Comparison of ENCODE assay signal across 19 cellular contexts in genomic region chr10:86556933-86557649, GRCh38. TPM values are rescaled to one million over a fixed set of nuclear protein-coding genes. Genes with fewer than 3 reads are reported as not detected.
DNase-seq lines count a peak whose midpoint lies in the region; ATAC-seq and TF ChIP-seq lines count a peak whose summit lies in the region.
"Had no signal": no experiment of that assay in that cellular context is flagged by ENCODE, and none has a peak within 500 bp of the region (broad histone marks: within the 10 kb centered on the region; RNA-seq: fewer than 3 reads in every experiment).

No MANE protein-coding gene starts in this region.

- intact Hi-C loops in cardiac septum (cut with DNase I), result no loop called here

- no peak overlapping the region for H3K27ac ChIP-seq in upper lobe of left lung
- H3K27ac ChIP-seq: vagina had no signal

- no peak overlapping the region for H3K4me3 ChIP-seq in upper lobe of left lung
- H3K4me3 ChIP-seq: lung, vagina had no signal

- 87 to 88% methylated on average over 15 of the region's 15 CpGs for WGBS in upper lobe of left lung, 2 donors

- ATAC-seq in GM21717 (IDR thresholded peaks at IDR 0.05; ENCODE audit: unreplicated experiment) (no peak), upper lobe of left lung (ENCODE audit: low FRiP score in 2 of 2) (no peak)
- ATAC-seq: activated CD8-positive, alpha-beta memory T cell treated with anti-CD3 and anti-CD28 coated beads, Interleukin-2, amount 10 ng/mL, durations not matched to agents 7 days and 5 days; activated T-helper 17 cell treated with anti-CD3 and anti-CD28 coated beads, Interleukin-2, amount 50 U/mL, for 72 hours had no signal

- H3K4me1 ChIP-seq in upper lobe of left lung, result no peaks in the 10 kb centered on the region

- peak; percentile 67 for DNase-seq in DMS53 treated with DMSO at 0.1 percent for 48 hours (lab: John Stamatoyannopoulos, UW; ENCODE audit: unreplicated experiment)
- DNase-seq in NCI-H187 (lab: John Stamatoyannopoulos, UW), result peak; percentile 72 to 92
- DNase-seq in NCI-H510A (lab: John Stamatoyannopoulos, UW), result peak; percentile 83
- peak; percentile 11 for DNase-seq in iPS-NIHi11 (ENCODE audit: low spot score)
- DNase-seq in cardiac septum (ENCODE audit: low spot score), result no peak
- DNase-seq in upper lobe of left lung, result no peak
- no peak for DNase-seq in anterior cingulate cortex (lab: John Stamatoyannopoulos, UW)
- DNase-seq: activated CD4-positive, alpha-beta T cell treated with anti-CD3 and anti-CD28 coated beads for 4 hours; activated CD8-positive, alpha-beta memory T cell treated with anti-CD3 and anti-CD28 coated beads, Interleukin-2, amount 10 ng/mL, durations not matched to agents 7 days and 5 days; activated naive CD8-positive, alpha-beta T cell treated with anti-CD3 and anti-CD28 coated beads, Interleukin-2, amount 50 U/mL, for 24 hours; CD4-positive, CD25-positive, alpha-beta regulatory T cell; cortex of kidney; KBM-7; NK-92 treated with Interleukin-12 subunit alpha and Interleukin-12 subunit beta, amount 100 ng/mL, for 24 hours; substantia nigra had no signal

- TF ChIP-seq POLR2A in upper lobe of left lung (IDR thresholded peaks at IDR 0.05), result no peak

- H3K36me3 ChIP-seq in upper lobe of left lung, result no peaks in the 10 kb centered on the region
- H3K36me3 ChIP-seq: vagina had no signal

- TF ChIP-seq CTCF in upper lobe of left lung (IDR thresholded peaks at IDR 0.05), result no peak

- TF ChIP-seq EP300 in upper lobe of left lung (IDR thresholded peaks at IDR 0.05), result no peak

- no peaks in the 10 kb centered on the region for H3K9me3 ChIP-seq in upper lobe of left lung
- H3K9me3 ChIP-seq: vagina had no signal

- no peaks in the 10 kb centered on the region for H3K27me3 ChIP-seq in upper lobe of left lung
- H3K27me3 ChIP-seq: vagina had no signal

RNA-seq across cellular contexts. Expression of gene WAPL, which starts 35.5 kb away (rescaled TPM):
- total RNA-seq in cardiac septum, result 24.0 TPM
- 10 to 100 TPM; 24.5 to 55.2 (median 38.1) TPM for total RNA-seq in upper lobe of left lung

Comparison
In these comparisons a context has a peak if more than half of its experiments do, and no peak if none do; other contexts are left out.
1. DNase-seq: peak in DMS53 treated with DMSO at 0.1 percent for 48 hours (single experiment), NCI-H187 (2 of 2), NCI-H510A (single experiment) and iPS-NIHi11 (single experiment); none in cardiac septum (single experiment), upper lobe of left lung (0 of 2) and anterior cingulate cortex (0 of 58).